In genomic region chr2:213021971-213022899, GRCh38 we compare ENCODE assay signal across 8 cellular contexts.
A peak's percentile ranks its signal among the peaks of the same experiment; 100 is the strongest.
DNase-seq lines count a peak whose midpoint lies in the region; ATAC-seq and TF ChIP-seq lines count a peak whose summit lies in the region.

No MANE protein-coding gene starts in this region.

- no peak overlapping the region for H3K4me3 ChIP-seq in lower lobe of right lung

- H3K27me3 ChIP-seq in lower lobe of right lung (ENCODE audit: low read depth): no peaks in the 10 kb centered on the region

- peak; percentile 75 for ATAC-seq in GM19025 (IDR thresholded peaks at IDR 0.05; ENCODE audit: low read depth, unreplicated experiment)
- ATAC-seq in HG03064 (IDR thresholded peaks at IDR 0.05; ENCODE audit: low read depth, unreplicated experiment): peak; percentile 74
- ATAC-seq in lower lobe of right lung: no peak

- H3K4me1 ChIP-seq in lower lobe of right lung: no peaks in the 10 kb centered on the region

- DNase-seq in AG08396 (ENCODE audit: low spot score) (peak; percentile 17), amniotic epithelial cell (ENCODE audit: low read depth) (peak; percentile 87), SHP77 (lab: John Stamatoyannopoulos, UW) (no peak), lower lobe of right lung (no peak), GM19238 (ENCODE audit: insufficient read length, low spot score) (no peak), T1000 (lab: John Stamatoyannopoulos, UW) (no peak)

- no peak for TF ChIP-seq CTCF in lower lobe of right lung (IDR thresholded peaks at IDR 0.05)

- H3K36me3 ChIP-seq in lower lobe of right lung: no peaks in the 10 kb centered on the region

- H3K9me3 ChIP-seq in lower lobe of right lung: no peaks in the 10 kb centered on the region

- intact Hi-C loops in lower lobe of right lung (cut with DNase I): no loop called here

- H3K27ac ChIP-seq in lower lobe of right lung: no peak overlapping the region

Comparison
In these comparisons a context has a peak if more than half of its experiments do, and no peak if none do; other contexts are left out.
1. DNase-seq: peak in AG08396 (single experiment) and amniotic epithelial cell (single experiment); none in SHP77 (0 of 2), lower lobe of right lung (single experiment), GM19238 (single experiment) and T1000 (single experiment).
2. ATAC-seq: peak in GM19025 (single experiment) and HG03064 (single experiment); none in lower lobe of right lung (0 of 2).